Comparison of ENCODE assay signal across 12 cellular contexts in the genomic region with DNA sequence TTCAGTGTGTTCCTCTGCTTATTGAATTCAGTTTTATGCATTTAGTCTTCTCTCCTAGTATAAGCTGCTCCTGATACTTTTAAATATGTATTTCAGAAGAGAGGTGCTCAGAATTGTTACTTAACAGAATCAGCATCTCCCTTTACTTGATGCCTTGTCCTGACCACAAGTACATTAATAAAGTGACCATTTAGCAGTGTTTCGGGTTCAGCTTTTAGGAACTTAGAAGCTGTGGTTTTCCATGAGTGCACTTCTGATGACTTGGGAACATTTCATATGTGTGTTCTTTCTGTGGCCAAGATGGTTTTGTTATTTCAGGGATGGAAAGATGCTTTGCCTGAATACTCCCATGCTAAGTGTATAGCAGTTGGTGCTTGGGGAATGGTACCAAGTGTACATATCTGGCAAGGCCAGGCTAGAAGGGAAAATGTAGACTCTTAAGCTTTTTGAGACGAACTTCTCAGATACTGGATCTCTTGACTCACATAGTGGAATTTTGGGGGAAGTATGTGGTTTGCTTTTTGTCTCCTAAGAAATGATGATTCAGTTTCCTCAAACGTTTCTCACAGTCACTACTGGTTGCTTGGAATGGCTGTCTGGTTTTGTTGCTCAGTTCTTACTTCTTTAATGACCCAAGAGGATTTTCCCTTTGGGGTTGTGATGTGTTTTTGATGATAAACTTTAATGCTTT. TPM values are rescaled to one million over a fixed set of nuclear protein-coding genes. Genes with fewer than 3 reads are reported as not detected.
DNase-seq lines count a peak whose midpoint lies in the region; ATAC-seq, FAIRE-seq and TF ChIP-seq lines count a peak whose summit lies in the region.
"Had no signal": no experiment of that assay in that cellular context is flagged by ENCODE, and none has a peak within 500 bp of the region (broad histone marks: within the 10 kb centered on the region; RNA-seq: fewer than 3 reads in every experiment).

No MANE protein-coding gene starts in this region.

- no peaks in the 10 kb centered on the region for H4K20me1 ChIP-seq in keratinocyte (ENCODE audit: control insufficient read depth, extremely low read depth, insufficient read depth, low read length)

- H3K4me3 ChIP-seq in AG04450 (ENCODE audit: low read depth, low read length) (peak overlapping the region; percentile 11; the same call in 1 of the 2 replicates), HFF-Myc (replicated peaks; ENCODE audit: low read depth, low read length) (no peak overlapping the region), keratinocyte (ENCODE audit: control insufficient read depth in 2 of 3, extremely low read depth in 1 of 3, insufficient read depth in 2 of 3, low read depth in 1 of 3, low read length in 3 of 3) (peak overlapping the region in 2 of 3 experiments; percentile 15 to 39)
- H3K4me3 ChIP-seq in CD8-positive, alpha-beta memory T cell (ENCODE audit: low read length): no peak overlapping the region

- H3K4me3 Mint-ChIP-seq in activated naive CD8-positive, alpha-beta T cell: peak overlapping the region; percentile 46
- no peak overlapping the region for H3K4me3 Mint-ChIP-seq in CD8-positive, alpha-beta memory T cell

- DNase-seq in AG04450 (ENCODE audit: low read depth, low spot score): peak; percentile 55
- peak; percentile 46 for DNase-seq in HFF-Myc (ENCODE audit: extremely low read depth, low read depth)
- no peak for DNase-seq in keratinocyte (ENCODE audit: low read depth, low spot score)
- DNase-seq in 8988T: no peak
- no peak for DNase-seq in SHP77 (lab: John Stamatoyannopoulos, UW)
- no peak for DNase-seq in CD8-positive, alpha-beta memory T cell
- DNase-seq: central memory CD4-positive, alpha-beta T cell; GF-D8 had no signal

- H3K4me1 Mint-ChIP-seq in activated naive CD8-positive, alpha-beta T cell (ENCODE audit: low read depth): peaks cover 56% of the 10 kb centered on the region
- H3K4me1 Mint-ChIP-seq in CD8-positive, alpha-beta memory T cell: peaks cover 17 to 42% (median 32%) of the 10 kb centered on the region in 3 donors

- POLR2A ChIA-PET in AG04450 (lab: Yijun Ruan, JAX): interaction anchor here (2.1 kb wide), 1 partner anchor 17 kb away, joined by 11 read pairs; a partner anchor contains a TSS
- POLR2A ChIA-PET in CD8-positive, alpha-beta memory T cell (lab: Charles Lee): no interaction called here

- no peak for ATAC-seq in HG03159 (IDR thresholded peaks at IDR 0.05; ENCODE audit: unreplicated experiment)

- H3K9me1 ChIP-seq in keratinocyte (ENCODE audit: control insufficient read depth, extremely low read depth, insufficient read depth, low read length): no peaks in the 10 kb centered on the region

- H3K27ac Mint-ChIP-seq in activated naive CD8-positive, alpha-beta T cell: peak overlapping the region; percentile 87
- peak overlapping the region in 1 of 8 donors; percentile 1 for H3K27ac Mint-ChIP-seq in CD8-positive, alpha-beta memory T cell

- peaks cover 6% of the 10 kb centered on the region for H3K9me3 Mint-ChIP-seq in activated naive CD8-positive, alpha-beta T cell (ENCODE audit: low read depth)
- peaks cover 0 to 5% (median 0%) of the 10 kb centered on the region in 5 donors for H3K9me3 Mint-ChIP-seq in CD8-positive, alpha-beta memory T cell

- no peaks in the 10 kb centered on the region for H3K27me3 Mint-ChIP-seq in activated naive CD8-positive, alpha-beta T cell
- H3K27me3 Mint-ChIP-seq in CD8-positive, alpha-beta memory T cell: no peaks in the 10 kb centered on the region

- peak overlapping the region; percentile 79 for H3K4me2 ChIP-seq in keratinocyte (ENCODE audit: control insufficient read depth, extremely low read depth, insufficient read depth, low read depth, low read length)
- H3K4me2 ChIP-seq: KMS-11 had no signal

- H3K27ac ChIP-seq in AG04450 (ENCODE audit: low read depth, low read length): peak overlapping the region; percentile 65
- peak overlapping the region; percentile 60 for H3K27ac ChIP-seq in keratinocyte (ENCODE audit: control insufficient read depth, insufficient read depth, low read length)
- H3K27ac ChIP-seq in CD8-positive, alpha-beta memory T cell (ENCODE audit: low read depth, low read length): no peak overlapping the region
- H3K27ac ChIP-seq: KMS-11 had no signal

- H3K36me3 Mint-ChIP-seq in activated naive CD8-positive, alpha-beta T cell: peaks cover 37% of the 10 kb centered on the region
- H3K36me3 Mint-ChIP-seq in CD8-positive, alpha-beta memory T cell: peaks cover 16 to 64% (median 29%) of the 10 kb centered on the region in 3 donors

- H3K27me3 ChIP-seq in AG04450 (ENCODE audit: control insufficient read depth, insufficient read depth, low read length) (no peaks in the 10 kb centered on the region), keratinocyte (ENCODE audit: control insufficient read depth, extremely low read depth, insufficient read depth, low read length) (no peaks in the 10 kb centered on the region)
- H3K27me3 ChIP-seq in CD8-positive, alpha-beta memory T cell (ENCODE audit: insufficient read depth, low read length, poor library complexity, severe bottlenecking): no peaks in the 10 kb centered on the region

- CTCF ChIA-PET in AG04450 (lab: Charles Lee): interaction anchor here (0.6 to 1.1 kb wide), 4 partner anchors 14 to 283 kb away, joined by 3 to 4 read pairs (median 4); no protein-coding TSS in a partner anchor
- CTCF ChIA-PET in CD8-positive, alpha-beta memory T cell (lab: Charles Lee): interaction anchor here (1.4 kb wide), 1 partner anchor 21 kb away, joined by 3 read pairs; no protein-coding TSS in a partner anchor

- TF ChIP-seq CTCF in AG04450 (IDR thresholded peaks at IDR 0.05; ENCODE audit: low read depth, low read length) (no peak), HFF-Myc (IDR thresholded peaks at IDR 0.05; ENCODE audit: low read depth, low read length, missing control alignments) (no peak), keratinocyte (optimal IDR thresholded peaks at IDR 0.05 in 1 of 3, IDR thresholded peaks at IDR 0.05 in 1 of 3, conservative IDR thresholded peaks at IDR 0.05 in 1 of 3; ENCODE audit: extremely low read depth in 1 of 3, insufficient read depth in 2 of 3, low read length in 3 of 3) (no peak)

- dilution Hi-C loops in keratinocyte (cut with MboI; ENCODE audit: extremely low pct_ligation_motif_present, low sequenced_read_pairs): no loop called here

- peak; percentile 91 for FAIRE-seq in keratinocyte (lab: Jason Lieb, UNC)

- H3K79me2 ChIP-seq in keratinocyte (ENCODE audit: control insufficient read depth, insufficient read depth, low read length): peaks cover 55% of the 10 kb centered on the region

- no peak overlapping the region for H2AFZ ChIP-seq in keratinocyte (ENCODE audit: control insufficient read depth, low read length)

- H3K36me3 ChIP-seq in keratinocyte (ENCODE audit: control insufficient read depth in 2 of 2, extremely low read depth in 1 of 2, insufficient read depth in 2 of 2, low read length in 2 of 2): peaks cover 4 to 8% of the 10 kb centered on the region in 2 experiments
- no peaks in the 10 kb centered on the region for H3K36me3 ChIP-seq in CD8-positive, alpha-beta memory T cell (ENCODE audit: insufficient read depth, low read length)

- peaks cover 45% of the 10 kb centered on the region for H3K4me1 ChIP-seq in keratinocyte (ENCODE audit: control insufficient read depth, extremely low read depth, insufficient read depth, low read length)
- H3K4me1 ChIP-seq in CD8-positive, alpha-beta memory T cell (ENCODE audit: insufficient read depth, low read length): no peaks in the 10 kb centered on the region

- peaks cover 3% of the 10 kb centered on the region; the same call in 1 of the 2 replicates for H3K9me3 ChIP-seq in AG04450 (ENCODE audit: control insufficient read depth, insufficient read depth, low read length)
- no peaks in the 10 kb centered on the region for H3K9me3 ChIP-seq in keratinocyte (ENCODE audit: control insufficient read depth, low read depth, low read length)
- H3K9me3 ChIP-seq in CD8-positive, alpha-beta memory T cell (ENCODE audit: low read length): no peaks in the 10 kb centered on the region

- no peak overlapping the region for H3K9ac ChIP-seq in keratinocyte (ENCODE audit: control insufficient read depth, extremely low read depth, insufficient read depth, low read length)
- H3K9ac ChIP-seq: KMS-11 had no signal

RNA-seq across cellular contexts. Expression of a gene that starts 17.2 kb away (rescaled TPM):
- polyA plus RNA-seq in AG04450 (2011; rRNA removed): 30.1 and 30.8 TPM in 2 replicates
- polyA minus RNA-seq in AG04450 (2011; rRNA and poly(A)+ RNA removed): 61.1 and 66.5 TPM in 2 replicates
- 27.3 to 44.1 TPM (median 31.4 TPM) in 3 replicates for polyA plus RNA-seq in keratinocyte
- 32.4 TPM for polyA plus RNA-seq in keratinocyte (2011; ENCODE audit: low read depth)
- 17.9 and 24.7 TPM in 2 replicates for polyA plus RNA-seq in keratinocyte (2011; cell fraction: cytosol; rRNA removed)
- polyA plus RNA-seq in keratinocyte (2011; cell fraction: nucleus; rRNA removed): 56.4 and 67.1 TPM in 2 replicates
- polyA plus RNA-seq in keratinocyte (2012; ENCODE audit: low replicate concordance): 29.2 and 29.9 TPM in 2 replicates
- 43.9 to 82.3 TPM (median 66.8 TPM) in 3 replicates for polyA minus RNA-seq in keratinocyte
- 35.3 TPM for polyA minus RNA-seq in keratinocyte (2011; cell fraction: cytosol; rRNA and poly(A)+ RNA removed)
- 69.0 and 110 TPM in 2 replicates for polyA minus RNA-seq in keratinocyte (2011; cell fraction: nucleus; rRNA and poly(A)+ RNA removed)
- total RNA-seq in CD8-positive, alpha-beta memory T cell: 10 to 100 TPM; 64.3 to 64.4 TPM
- 17.8 TPM for polyA plus RNA-seq in CD8-positive, alpha-beta memory T cell

RNA-seq across cellular contexts. Expression of a gene that starts 47.8 kb away (rescaled TPM):
- polyA plus RNA-seq in AG04450 (2011; rRNA removed) (not detected in 2 replicates), keratinocyte (not detected in 3 replicates)
- not detected in 2 replicates for polyA minus RNA-seq in AG04450 (2011; rRNA and poly(A)+ RNA removed)
- not detected for polyA plus RNA-seq in keratinocyte (2011; ENCODE audit: low read depth)
- not detected in 2 replicates for polyA plus RNA-seq in keratinocyte (2011; cell fraction: cytosol; rRNA removed)
- not detected in 2 replicates for polyA plus RNA-seq in keratinocyte (2011; cell fraction: nucleus; rRNA removed)
- polyA plus RNA-seq in keratinocyte (2012; ENCODE audit: low replicate concordance): not detected in 2 replicates
- polyA minus RNA-seq in keratinocyte: not detected in 3 replicates
- polyA minus RNA-seq in keratinocyte (2011; cell fraction: cytosol; rRNA and poly(A)+ RNA removed): not detected
- not detected in 2 replicates for polyA minus RNA-seq in keratinocyte (2011; cell fraction: nucleus; rRNA and poly(A)+ RNA removed)
- not detected for total RNA-seq in CD8-positive, alpha-beta memory T cell
- polyA plus RNA-seq in CD8-positive, alpha-beta memory T cell: not detected
- total RNA-seq: lung microvascular endothelial cell had no signal

RNA-seq across cellular contexts. Expression of a gene that starts 55.4 kb away (rescaled TPM):
- polyA plus RNA-seq in AG04450 (2011; rRNA removed) (41.3 and 47.1 TPM in 2 replicates), keratinocyte (41.5 to 59.3 TPM (median 43.5 TPM) in 3 replicates)
- polyA minus RNA-seq in AG04450 (2011; rRNA and poly(A)+ RNA removed): 21.5 and 22.2 TPM in 2 replicates
- polyA plus RNA-seq in keratinocyte (2011; ENCODE audit: low read depth): 5.8 TPM
- 74.4 and 77.2 TPM in 2 replicates for polyA plus RNA-seq in keratinocyte (2011; cell fraction: cytosol; rRNA removed)
- 21.5 and 22.9 TPM in 2 replicates for polyA plus RNA-seq in keratinocyte (2011; cell fraction: nucleus; rRNA removed)
- 55.1 and 58.5 TPM in 2 replicates for polyA plus RNA-seq in keratinocyte (2012; ENCODE audit: low replicate concordance)
- 21.5 to 29.7 TPM (median 28.0 TPM) in 3 replicates for polyA minus RNA-seq in keratinocyte
- 37.0 TPM for polyA minus RNA-seq in keratinocyte (2011; cell fraction: cytosol; rRNA and poly(A)+ RNA removed)
- 4.3 and 11.2 TPM in 2 replicates for polyA minus RNA-seq in keratinocyte (2011; cell fraction: nucleus; rRNA and poly(A)+ RNA removed)
- total RNA-seq in CD8-positive, alpha-beta memory T cell: 10 to 100 TPM; 53.9 to 55.3 TPM
- 29.1 TPM for polyA plus RNA-seq in CD8-positive, alpha-beta memory T cell

Comparison
In these comparisons a context has a peak if more than half of its experiments do, and no peak if none do; other contexts are left out.
1. DNase-seq: peak in AG04450 (single experiment) and HFF-Myc (single experiment); none in keratinocyte (single experiment), 8988T (single experiment), SHP77 (0 of 2) and CD8-positive, alpha-beta memory T cell (0 of 5).
2. H3K4me3 ChIP-seq: peak in AG04450 (single experiment) and keratinocyte (2 of 3); none in HFF-Myc (single experiment) and CD8-positive, alpha-beta memory T cell (single experiment).